In genomic region chr6:152123076-152123475, GRCh38 we compare ENCODE assay signal across 19 cellular contexts.
DNase-seq lines count a peak whose midpoint lies in the region; ATAC-seq and TF ChIP-seq lines count a peak whose summit lies in the region.
"Had no signal": no experiment of that assay in that cellular context is flagged by ENCODE, and none has a peak within 500 bp of the region (broad histone marks: within the 10 kb centered on the region; RNA-seq: fewer than 3 reads in every experiment).

No MANE protein-coding gene starts in this region.

- H3K27ac ChIP-seq in CD4-positive, alpha-beta T cell (ENCODE audit: low read depth, low read length): no peak overlapping the region
- H3K27ac ChIP-seq in PC-9: no peak overlapping the region
- peak overlapping the region; percentile 55 to 82 for H3K27ac ChIP-seq in uterus
- H3K27ac ChIP-seq: 22Rv1; A549; BLaER1 treated with 17β-estradiol and CSF1 and Interleukin-3, amounts not matched to agents 10 nM and 100 nM; C4-2B had no signal

- H3K36me3 ChIP-seq in PC-9 (ENCODE audit: low read depth) (no peaks in the 10 kb centered on the region), uterus (no peaks in the 10 kb centered on the region)

- H3K9me2 ChIP-seq in PC-9 (ENCODE audit: insufficient read depth): no peaks in the 10 kb centered on the region

- H3K4me1 ChIP-seq in PC-9 (replicated peaks; ENCODE audit: insufficient read depth) (no peaks in the 10 kb centered on the region), uterus (no peaks in the 10 kb centered on the region)
- H3K4me1 ChIP-seq: A549; BLaER1 treated with 17β-estradiol and CSF1 and Interleukin-3, amounts not matched to agents 10 nM and 100 nM; Caco-2 had no signal

- no peak for TF ChIP-seq POLR2A in uterus (IDR thresholded peaks at IDR 0.05)

- H3K27me3 Mint-ChIP-seq in CD4-positive, alpha-beta T cell: no peaks in the 10 kb centered on the region
- no peaks in the 10 kb centered on the region for H3K27me3 Mint-ChIP-seq in activated CD8-positive, alpha-beta T cell treated with anti-CD3 and anti-CD28 coated beads for 36 hours
- no peaks in the 10 kb centered on the region for H3K27me3 Mint-ChIP-seq in activated T-helper 2 cell treated with anti-CD3 and anti-CD28 coated beads, Interferon-gamma antibody, Interleukin-2, Interleukin-4, amounts not matched to agents 10 μg/mL and 5 μg/mL and 100 μg/mL, durations not matched to agents 14 hours and 24 hours and 36 hours (ENCODE audit: low read depth)
- H3K27me3 Mint-ChIP-seq: B cell; CD4-positive, CD25-positive, alpha-beta regulatory T cell had no signal

- no peak for ATAC-seq in CD4-positive, alpha-beta T cell (ENCODE audit: poor library complexity)
- ATAC-seq in stimulated activated effector memory CD8-positive, alpha-beta T cell treated with anti-CD3 and anti-CD28 coated beads, Interleukin-12 subunit alpha, Interleukin-12 subunit beta, amount 100 ng/mL, for 72 hours: no peak
- no peak for ATAC-seq in activated CD8-positive, alpha-beta T cell treated with anti-CD3 and anti-CD28 coated beads for 36 hours
- no peak for ATAC-seq in HG03097 (IDR thresholded peaks at IDR 0.05; ENCODE audit: low FRiP score, unreplicated experiment)
- ATAC-seq: A549; CD8-positive, alpha-beta T cell had no signal

- no peak for DNase-seq in CD4-positive, alpha-beta T cell
- DNase-seq in PC-9: no peak
- DNase-seq in stimulated activated effector memory CD8-positive, alpha-beta T cell treated with anti-CD3 and anti-CD28 coated beads, Interleukin-12 subunit alpha, Interleukin-12 subunit beta, amount 100 ng/mL, for 72 hours (ENCODE audit: low spot score in 2 of 2): no peak
- no peak for DNase-seq in uterus
- DNase-seq in activated CD8-positive, alpha-beta T cell treated with anti-CD3 and anti-CD28 coated beads for 36 hours: no peak
- DNase-seq in activated T-helper 2 cell treated with anti-CD3 and anti-CD28 coated beads, Interferon-gamma antibody, Interleukin-2, Interleukin-4, amounts not matched to agents 10 μg/mL and 5 μg/mL and 100 μg/mL, durations not matched to agents 14 hours and 24 hours and 36 hours (ENCODE audit: low spot score): no peak
- DNase-seq: AML-193; Caco-2; Calu3; CD4-positive, CD25-positive, alpha-beta regulatory T cell; CD8-positive, alpha-beta T cell; DMS79 treated with DMSO at 0.1 percent for 48 hours; GF-D8 had no signal

- intact Hi-C loops in CD4-positive, alpha-beta T cell (cut with DNase I, micrococcal nuclease): loop anchor here in 1 of 2 experiments (10.0 kb wide), 2 partner anchors 358 to 678 kb away; no protein-coding TSS in a partner anchor
- intact Hi-C loops in PC-9 (cut with micrococcal nuclease; ENCODE audit: unreplicated experiment): loop anchor here (5.0 kb wide), 1 partner anchor 206 kb away; no protein-coding TSS in a partner anchor
- intact Hi-C loops in uterus (cut with DNase I; ENCODE audit: low total_unique reads): no loop called here
- intact Hi-C loops in activated CD8-positive, alpha-beta T cell treated with anti-CD3 and anti-CD28 coated beads for 36 hours (cut with micrococcal nuclease): loop anchor here (5.0 to 10.0 kb wide), 2 partner anchors 361 to 428 kb away; no protein-coding TSS in a partner anchor
- intact Hi-C loops in activated T-helper 2 cell treated with anti-CD3 and anti-CD28 coated beads, Interferon-gamma antibody, Interleukin-2, Interleukin-4, amounts not matched to agents 10 μg/mL and 5 μg/mL and 100 μg/mL, durations not matched to agents 14 hours and 24 hours and 36 hours (cut with micrococcal nuclease): no loop called here

- TF ChIP-seq CTCF in CD4-positive, alpha-beta T cell (IDR thresholded peaks at IDR 0.05): no peak
- TF ChIP-seq CTCF in PC-9 (conservative IDR thresholded peaks at IDR 0.05) (no peak), uterus (IDR thresholded peaks at IDR 0.05) (no peak)
- no peak for TF ChIP-seq CTCF in activated CD8-positive, alpha-beta T cell treated with anti-CD3 and anti-CD28 coated beads for 36 hours (IDR thresholded peaks at IDR 0.05)

- H3K9me3 Mint-ChIP-seq in CD4-positive, alpha-beta T cell: peaks cover 2% of the 10 kb centered on the region
- peaks cover 3% of the 10 kb centered on the region for H3K9me3 Mint-ChIP-seq in stimulated activated effector memory CD8-positive, alpha-beta T cell treated with anti-CD3 and anti-CD28 coated beads, Interleukin-12 subunit alpha, Interleukin-12 subunit beta, amount 100 ng/mL, for 72 hours
- peaks cover 2% of the 10 kb centered on the region for H3K9me3 Mint-ChIP-seq in activated CD8-positive, alpha-beta T cell treated with anti-CD3 and anti-CD28 coated beads for 36 hours
- no peaks in the 10 kb centered on the region for H3K9me3 Mint-ChIP-seq in activated T-helper 2 cell treated with anti-CD3 and anti-CD28 coated beads, Interferon-gamma antibody, Interleukin-2, Interleukin-4, amounts not matched to agents 10 μg/mL and 5 μg/mL and 100 μg/mL, durations not matched to agents 14 hours and 24 hours and 36 hours

- POLR2A ChIA-PET in CD4-positive, alpha-beta T cell (lab: Charles Lee): no interaction called here
- POLR2A ChIA-PET in PC-9 (lab: Charles Lee; ENCODE audit: unreplicated experiment): no interaction called here
- POLR2A ChIA-PET in activated CD8-positive, alpha-beta T cell treated with anti-CD3 and anti-CD28 coated beads for 36 hours (lab: Charles Lee): interaction anchor here (0.7 kb wide), 1 partner anchor 1157 kb away, joined by 3 read pairs; no protein-coding TSS in a partner anchor

- H3K4me3 ChIP-seq in PC-9 (no peak overlapping the region), uterus (no peak overlapping the region)
- H3K4me3 ChIP-seq: A549; BLaER1 treated with 17β-estradiol and CSF1 and Interleukin-3, amounts not matched to agents 10 nM and 100 nM had no signal

- H3K9me3 ChIP-seq in CD4-positive, alpha-beta T cell (ENCODE audit: control insufficient read depth, low read length): no peaks in the 10 kb centered on the region
- no peaks in the 10 kb centered on the region for H3K9me3 ChIP-seq in PC-9 (ENCODE audit: insufficient read depth, low read depth)
- H3K9me3 ChIP-seq in uterus: no peaks in the 10 kb centered on the region
- H3K9me3 ChIP-seq: A549; BLaER1 treated with 17β-estradiol and CSF1 and Interleukin-3, amounts not matched to agents 10 nM and 100 nM; Caco-2 had no signal

- no peaks in the 10 kb centered on the region for H4K20me1 ChIP-seq in PC-9 (ENCODE audit: insufficient read depth)
- H4K20me1 ChIP-seq: BLaER1 treated with 17β-estradiol and CSF1 and Interleukin-3, amounts not matched to agents 10 nM and 100 nM had no signal

- H3K79me2 ChIP-seq in PC-9 (ENCODE audit: low read depth): no peaks in the 10 kb centered on the region

- no peak overlapping the region for H3K4me3 Mint-ChIP-seq in CD4-positive, alpha-beta T cell
- H3K4me3 Mint-ChIP-seq in stimulated activated effector memory CD8-positive, alpha-beta T cell treated with anti-CD3 and anti-CD28 coated beads, Interleukin-12 subunit alpha, Interleukin-12 subunit beta, amount 100 ng/mL, for 72 hours: no peak overlapping the region
- H3K4me3 Mint-ChIP-seq in activated CD8-positive, alpha-beta T cell treated with anti-CD3 and anti-CD28 coated beads for 36 hours: no peak overlapping the region
- H3K4me3 Mint-ChIP-seq in activated T-helper 2 cell treated with anti-CD3 and anti-CD28 coated beads, Interferon-gamma antibody, Interleukin-2, Interleukin-4, amounts not matched to agents 10 μg/mL and 5 μg/mL and 100 μg/mL, durations not matched to agents 14 hours and 24 hours and 36 hours (ENCODE audit: low read depth): no peak overlapping the region
- H3K4me3 Mint-ChIP-seq: B cell; CD4-positive, CD25-positive, alpha-beta regulatory T cell; CD8-positive, alpha-beta T cell had no signal

- H3F3A ChIP-seq in PC-9 (ENCODE audit: insufficient read depth, low read depth): no peaks in the 10 kb centered on the region

- H3K4me2 ChIP-seq in PC-9: no peak overlapping the region
- H3K4me2 ChIP-seq: A549; BLaER1 treated with 17β-estradiol and CSF1 and Interleukin-3, amounts not matched to agents 10 nM and 100 nM had no signal

- CTCF ChIA-PET in CD4-positive, alpha-beta T cell (lab: Charles Lee): interaction anchor here (0.6 to 1.5 kb wide), 2 partner anchors 179 to 856 kb away, joined by 4 read pairs; no protein-coding TSS in a partner anchor
- CTCF ChIA-PET in PC-9 (lab: Charles Lee): no interaction called here
- CTCF ChIA-PET in activated CD8-positive, alpha-beta T cell treated with anti-CD3 and anti-CD28 coated beads for 36 hours (lab: Charles Lee): interaction anchor here (3.8 to 7.1 kb wide), 2 partner anchors 357 to 433 kb away, joined by 17 to 49 read pairs; no protein-coding TSS in a partner anchor

- peaks cover 6% of the 10 kb centered on the region for H3K4me1 Mint-ChIP-seq in CD4-positive, alpha-beta T cell (ENCODE audit: low read depth)
- H3K4me1 Mint-ChIP-seq in stimulated activated effector memory CD8-positive, alpha-beta T cell treated with anti-CD3 and anti-CD28 coated beads, Interleukin-12 subunit alpha, Interleukin-12 subunit beta, amount 100 ng/mL, for 72 hours: peaks cover 4% of the 10 kb centered on the region
- H3K4me1 Mint-ChIP-seq in activated CD8-positive, alpha-beta T cell treated with anti-CD3 and anti-CD28 coated beads for 36 hours (ENCODE audit: low read depth): peaks cover 2% of the 10 kb centered on the region
- H3K4me1 Mint-ChIP-seq in activated T-helper 2 cell treated with anti-CD3 and anti-CD28 coated beads, Interferon-gamma antibody, Interleukin-2, Interleukin-4, amounts not matched to agents 10 μg/mL and 5 μg/mL and 100 μg/mL, durations not matched to agents 14 hours and 24 hours and 36 hours (ENCODE audit: low read depth): no peaks in the 10 kb centered on the region

- H2AFZ ChIP-seq in PC-9: 0 out of 2 replicates have a peak overlapping the region, but pooled peaks have one; percentile 4

- H3K36me3 Mint-ChIP-seq in CD4-positive, alpha-beta T cell (ENCODE audit: low read depth): peaks cover 96% of the 10 kb centered on the region
- H3K36me3 Mint-ChIP-seq in stimulated activated effector memory CD8-positive, alpha-beta T cell treated with anti-CD3 and anti-CD28 coated beads, Interleukin-12 subunit alpha, Interleukin-12 subunit beta, amount 100 ng/mL, for 72 hours: peaks cover 51% of the 10 kb centered on the region
- peaks cover 25% of the 10 kb centered on the region for H3K36me3 Mint-ChIP-seq in activated CD8-positive, alpha-beta T cell treated with anti-CD3 and anti-CD28 coated beads for 36 hours (ENCODE audit: low read depth)
- H3K36me3 Mint-ChIP-seq in activated T-helper 2 cell treated with anti-CD3 and anti-CD28 coated beads, Interferon-gamma antibody, Interleukin-2, Interleukin-4, amounts not matched to agents 10 μg/mL and 5 μg/mL and 100 μg/mL, durations not matched to agents 14 hours and 24 hours and 36 hours (ENCODE audit: low read depth): peaks cover 28% of the 10 kb centered on the region

- H3K27ac Mint-ChIP-seq in CD4-positive, alpha-beta T cell: peak overlapping the region; percentile 57
- H3K27ac Mint-ChIP-seq in stimulated activated effector memory CD8-positive, alpha-beta T cell treated with anti-CD3 and anti-CD28 coated beads, Interleukin-12 subunit alpha, Interleukin-12 subunit beta, amount 100 ng/mL, for 72 hours: peak overlapping the region; percentile 17
- no peak overlapping the region for H3K27ac Mint-ChIP-seq in activated CD8-positive, alpha-beta T cell treated with anti-CD3 and anti-CD28 coated beads for 36 hours
- H3K27ac Mint-ChIP-seq in activated T-helper 2 cell treated with anti-CD3 and anti-CD28 coated beads, Interferon-gamma antibody, Interleukin-2, Interleukin-4, amounts not matched to agents 10 μg/mL and 5 μg/mL and 100 μg/mL, durations not matched to agents 14 hours and 24 hours and 36 hours: no peak overlapping the region
- H3K27ac Mint-ChIP-seq: CD8-positive, alpha-beta T cell had no signal

- no peaks in the 10 kb centered on the region for H3K27me3 ChIP-seq in CD4-positive, alpha-beta T cell (ENCODE audit: control insufficient read depth, insufficient read depth, low read length)
- H3K27me3 ChIP-seq in PC-9 (ENCODE audit: insufficient read depth, low read depth) (no peaks in the 10 kb centered on the region), uterus (no peaks in the 10 kb centered on the region)
- H3K27me3 ChIP-seq: BLaER1 treated with 17β-estradiol and CSF1 and Interleukin-3, amounts not matched to agents 10 nM and 100 nM had no signal

- no TSS peak for BruUV-seq in PC-9 (replicated peaks; lab: Mats Ljungman, UMichigan)

Comparison
In these comparisons a context has a peak if more than half of its experiments do, and no peak if none do; other contexts are left out.
1. H3K27ac ChIP-seq: peak in uterus (2 of 2); none in CD4-positive, alpha-beta T cell (single experiment) and PC-9 (single experiment).
2. H3K27ac Mint-ChIP-seq: peak in CD4-positive, alpha-beta T cell (single experiment) and stimulated activated effector memory CD8-positive, alpha-beta T cell treated with anti-CD3 and anti-CD28 coated beads, Interleukin-12 subunit alpha, Interleukin-12 subunit beta, amount 100 ng/mL, for 72 hours (single experiment); none in activated CD8-positive, alpha-beta T cell treated with anti-CD3 and anti-CD28 coated beads for 36 hours (single experiment) and activated T-helper 2 cell treated with anti-CD3 and anti-CD28 coated beads, Interferon-gamma antibody, Interleukin-2, Interleukin-4, amounts not matched to agents 10 μg/mL and 5 μg/mL and 100 μg/mL, durations not matched to agents 14 hours and 24 hours and 36 hours (single experiment).
3. intact Hi-C loops: an anchor here in PC-9 (5.0 kb wide) and activated CD8-positive, alpha-beta T cell treated with anti-CD3 and anti-CD28 coated beads for 36 hours (5.0 to 10.0 kb wide); none called in uterus and activated T-helper 2 cell treated with anti-CD3 and anti-CD28 coated beads, Interferon-gamma antibody, Interleukin-2, Interleukin-4, amounts not matched to agents 10 μg/mL and 5 μg/mL and 100 μg/mL, durations not matched to agents 14 hours and 24 hours and 36 hours.